In the genomic region with DNA sequence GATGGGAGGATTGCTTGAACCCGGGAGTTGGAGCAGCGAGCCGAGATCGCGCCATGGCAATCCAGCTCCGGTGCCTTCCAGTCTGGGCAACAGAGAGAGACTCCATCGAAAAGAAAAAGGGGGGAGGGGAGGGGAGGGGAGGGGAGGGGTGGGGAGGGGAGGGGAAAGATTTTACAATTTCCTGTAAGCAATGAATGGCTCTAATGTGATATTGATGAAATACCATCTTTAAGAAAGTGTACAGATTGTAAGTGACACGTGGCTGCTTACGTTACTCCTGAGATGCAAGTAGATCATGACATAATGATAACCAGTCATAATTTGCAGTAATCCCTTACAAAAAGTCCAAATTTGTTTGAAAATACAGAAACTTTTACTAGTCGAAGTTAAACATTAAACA, we compare ENCODE assay signal across 21 cellular contexts. TPM values are rescaled to one million over a fixed set of nuclear protein-coding genes. Genes with fewer than 3 reads are reported as not detected.
"Had no signal": no experiment of that assay in that cellular context is flagged by ENCODE, and none has a peak within 500 bp of the region (broad histone marks: within the 10 kb centered on the region; RNA-seq: fewer than 3 reads in every experiment).

No MANE protein-coding gene starts in this region.

- H3K27ac ChIP-seq: brain microvascular endothelial cell had no signal

- H3K9me3 ChIP-seq: ascending aorta, heart right ventricle, lower lobe of right lung, testis, vagina had no signal

- H3K27me3 ChIP-seq: ascending aorta, brain microvascular endothelial cell, testis, vagina had no signal

- H3K4me1 Mint-ChIP-seq: activated naive CD4-positive, alpha-beta T cell treated with anti-CD3 and anti-CD28 coated beads, Interleukin-2, amount 50 U/mL, for 24 hours; immature natural killer cell had no signal

- H3K36me3 Mint-ChIP-seq: activated naive CD4-positive, alpha-beta T cell treated with anti-CD3 and anti-CD28 coated beads, Interleukin-2, amount 50 U/mL, for 24 hours; immature natural killer cell; naive thymus-derived CD4-positive, alpha-beta T cell; type B pancreatic cell; WTC11 had no signal

- ATAC-seq: naive thymus-derived CD4-positive, alpha-beta T cell had no signal

- DNase-seq: activated gamma-delta T cell treated with Interleukin-2 at 50 U/mL for 16 hours; activated T-cell treated with anti-CD3 and anti-CD28 coated beads, Interleukin-2, amount 50 U/mL, for 1 hour; brain microvascular endothelial cell; caudate nucleus; effector CD4-positive, alpha-beta T cell; foreskin fibroblast; heart right ventricle; immature natural killer cell; lower lobe of right lung; naive thymus-derived CD4-positive, alpha-beta T cell; retina; stimulated activated CD4-positive, alpha-beta T cell treated with anti-CD3 and anti-CD28 coated beads, Interleukin-2, amount 100 ng/mL, for 48 hours; stimulated activated naive CD4-positive, alpha-beta T cell; testis had no signal

- H3K4me3 Mint-ChIP-seq: activated naive CD4-positive, alpha-beta T cell treated with anti-CD3 and anti-CD28 coated beads, Interleukin-2, amount 50 U/mL, for 24 hours; dendritic cell treated with granulocyte-macrophage colony-stimulating factor and Interleukin-4, amounts not matched to agents 40 ng/mL and 50 ng/mL, for 4 days; immature natural killer cell had no signal

- FAIRE-seq: endometrium had no signal

- H3K9me3 Mint-ChIP-seq: activated naive CD4-positive, alpha-beta T cell treated with anti-CD3 and anti-CD28 coated beads, Interleukin-2, amount 50 U/mL, for 24 hours; dendritic cell treated with granulocyte-macrophage colony-stimulating factor and Interleukin-4, amounts not matched to agents 40 ng/mL and 50 ng/mL, for 4 days; type B pancreatic cell; WTC11 had no signal

- H3K27ac Mint-ChIP-seq: activated naive CD4-positive, alpha-beta T cell treated with anti-CD3 and anti-CD28 coated beads, Interleukin-2, amount 50 U/mL, for 24 hours; dendritic cell treated with granulocyte-macrophage colony-stimulating factor and Interleukin-4, amounts not matched to agents 40 ng/mL and 50 ng/mL, for 4 days; immature natural killer cell had no signal

- H3K36me3 ChIP-seq: ascending aorta, brain microvascular endothelial cell, heart right ventricle, lower lobe of right lung, vagina had no signal

RNA-seq across cellular contexts. Expression of a gene that starts 1.4 kb away (rescaled TPM):
- total RNA-seq: ascending aorta; naive thymus-derived CD4-positive, alpha-beta T cell had no signal
- polyA plus RNA-seq: immature natural killer cell; naive thymus-derived CD4-positive, alpha-beta T cell had no signal

RNA-seq across cellular contexts. Expression of a gene that starts 26.7 kb away (rescaled TPM):
- polyA plus RNA-seq: immature natural killer cell; naive thymus-derived CD4-positive, alpha-beta T cell had no signal
